40 cellular contexts compared by ENCODE assay signal in genomic region chr5:3284506-3284905, GRCh38.
"Had no signal": no experiment of that assay in that cellular context is flagged by ENCODE, and none has a peak within 500 bp of the region (broad histone marks: within the 10 kb centered on the region; RNA-seq: fewer than 3 reads in every experiment).

No MANE protein-coding gene starts in this region.

- FAIRE-seq: astrocyte, bronchial epithelial cell had no signal

- H3K36me3 Mint-ChIP-seq: activated naive CD4-positive, alpha-beta T cell treated with anti-CD3 and anti-CD28 coated beads, Interleukin-2, amount 10 ng/mL, durations not matched to agents 7 days and 5 days; activated naive CD4-positive, alpha-beta T cell treated with anti-CD3 and anti-CD28 coated beads, Interleukin-2, amount 50 U/mL, for 24 hours; activated naive CD4-positive, alpha-beta T cell treated with anti-CD3 and anti-CD28 coated beads, Interleukin-2, amount 50 U/mL, for 72 hours; activated naive CD8-positive, alpha-beta T cell; activated naive CD8-positive, alpha-beta T cell treated with anti-CD3 and anti-CD28 coated beads for 36 hours; activated naive CD8-positive, alpha-beta T cell treated with anti-CD3 and anti-CD28 coated beads, Interleukin-2, amount 10 ng/mL, durations not matched to agents 7 days and 5 days; brain had no signal

- H3K27ac ChIP-seq: adrenal gland, ascending aorta, body of pancreas, brain microvascular endothelial cell, breast epithelium, cardiac muscle cell had no signal

- H3K27me3 Mint-ChIP-seq: activated naive CD4-positive, alpha-beta T cell treated with anti-CD3 and anti-CD28 coated beads, Interleukin-2, amount 10 ng/mL, durations not matched to agents 7 days and 5 days; activated naive CD8-positive, alpha-beta T cell treated with anti-CD3 and anti-CD28 coated beads, Interleukin-2, amount 10 ng/mL, durations not matched to agents 7 days and 5 days; activated T-helper 17 cell treated with anti-CD3 and anti-CD28 coated beads, Interleukin-2, amount 50 U/mL, for 72 hours; central memory CD8-positive, alpha-beta T cell had no signal

- H3K4me3 Mint-ChIP-seq: activated naive CD4-positive, alpha-beta T cell treated with anti-CD3 and anti-CD28 coated beads for 36 hours; activated naive CD4-positive, alpha-beta T cell treated with anti-CD3 and anti-CD28 coated beads, Interleukin-2, amount 10 ng/mL, durations not matched to agents 7 days and 5 days; activated naive CD4-positive, alpha-beta T cell treated with anti-CD3 and anti-CD28 coated beads, Interleukin-2, amount 50 U/mL, for 24 hours; activated naive CD8-positive, alpha-beta T cell; activated naive CD8-positive, alpha-beta T cell treated with anti-CD3 and anti-CD28 coated beads for 36 hours; activated naive CD8-positive, alpha-beta T cell treated with anti-CD3 and anti-CD28 coated beads, Interleukin-2, amount 10 ng/mL, durations not matched to agents 7 days and 5 days; activated naive CD8-positive, alpha-beta T cell treated with anti-CD3 and anti-CD28 coated beads, Interleukin-2, amount 50 U/mL, for 24 hours; activated T-cell treated with anti-CD3 and anti-CD28 coated beads, Interleukin-2, amount 50 U/mL, for 24 hours; activated T-cell treated with anti-CD3 and anti-CD28 coated beads, Interleukin-2, amount 50 U/mL, for 4 hours; activated T-cell treated with anti-CD3 and anti-CD28 coated beads, Interleukin-2, amount 50 U/mL, for 72 hours; activated T-helper 1 cell treated with anti-CD3 and anti-CD28 coated beads, Interleukin-12 subunit alpha, Interleukin-12 subunit beta, Interleukin-2, Interleukin-4 antibody, amounts not matched to agents 30 ng/mL and 10 ng/mL and 1 ng/mL, durations not matched to agents 14 hours and 24 hours and 36 hours; activated T-helper 17 cell treated with anti-CD3 and anti-CD28 coated beads, Interleukin-2, amount 50 U/mL, for 72 hours; brain; central memory CD8-positive, alpha-beta T cell had no signal

- H3K36me3 ChIP-seq: adrenal gland, ascending aorta, brain microvascular endothelial cell, breast epithelium, cardiac muscle cell had no signal

- DNase-seq: activated effector memory CD4-positive, alpha-beta T cell treated with anti-CD3 and anti-CD28 coated beads, Interleukin-2, amount 50 U/mL, for 16 hours; activated effector memory CD4-positive, alpha-beta T cell treated with Interleukin-2 at 50 U/mL for 16 hours; activated gamma-delta T cell; activated gamma-delta T cell treated with Interleukin-2 at 50 U/mL for 16 hours; activated naive CD4-positive, alpha-beta T cell; activated naive CD4-positive, alpha-beta T cell treated with anti-CD3 and anti-CD28 coated beads for 36 hours; activated naive CD4-positive, alpha-beta T cell treated with anti-CD3 and anti-CD28 coated beads, Interleukin-2, amount 10 ng/mL, durations not matched to agents 7 days and 5 days; activated naive CD4-positive, alpha-beta T cell treated with anti-CD3 and anti-CD28 coated beads, Interleukin-2, amount 50 U/mL, for 16 hours; activated naive CD4-positive, alpha-beta T cell treated with Interleukin-2 at 50 U/mL for 16 hours; activated naive CD8-positive, alpha-beta T cell treated with anti-CD3 and anti-CD28 coated beads for 36 hours; activated naive CD8-positive, alpha-beta T cell treated with anti-CD3 and anti-CD28 coated beads, Interleukin-2, amount 10 ng/mL, durations not matched to agents 7 days and 5 days; activated naive CD8-positive, alpha-beta T cell treated with anti-CD3 and anti-CD28 coated beads, Interleukin-2, amount 50 U/mL, for 24 hours; activated T-cell treated with anti-CD3 and anti-CD28 coated beads, Interleukin-2, amount 50 U/mL, for 1 hour; activated T-cell treated with anti-CD3 and anti-CD28 coated beads, Interleukin-2, amount 50 U/mL, for 24 hours; activated T-cell treated with anti-CD3 and anti-CD28 coated beads, Interleukin-2, amount 50 U/mL, for 4 hours; activated T-cell treated with anti-CD3 and anti-CD28 coated beads, Interleukin-2, amount 50 U/mL, for 48 hours; activated T-cell treated with anti-CD3 and anti-CD28 coated beads, Interleukin-2, amount 50 U/mL, for 72 hours; adrenal gland; amniotic stem cell; amygdala; anterior cingulate cortex; aorta; body of pancreas; brain microvascular endothelial cell; caudate nucleus; central memory CD4-positive, alpha-beta T cell; cerebellar nuclear complex had no signal

- H3K4me1 Mint-ChIP-seq: activated naive CD4-positive, alpha-beta T cell treated with anti-CD3 and anti-CD28 coated beads, Interleukin-2, amount 10 ng/mL, durations not matched to agents 7 days and 5 days; activated naive CD4-positive, alpha-beta T cell treated with anti-CD3 and anti-CD28 coated beads, Interleukin-2, amount 50 U/mL, for 24 hours; activated naive CD8-positive, alpha-beta T cell treated with anti-CD3 and anti-CD28 coated beads for 36 hours; activated naive CD8-positive, alpha-beta T cell treated with anti-CD3 and anti-CD28 coated beads, Interleukin-2, amount 10 ng/mL, durations not matched to agents 7 days and 5 days; activated naive CD8-positive, alpha-beta T cell treated with anti-CD3 and anti-CD28 coated beads, Interleukin-2, amount 50 U/mL, for 24 hours; activated T-helper 17 cell treated with anti-CD3 and anti-CD28 coated beads, Interleukin-2, amount 50 U/mL, for 72 hours; central memory CD8-positive, alpha-beta T cell had no signal

- H3K27ac Mint-ChIP-seq: activated naive CD4-positive, alpha-beta T cell treated with anti-CD3 and anti-CD28 coated beads for 36 hours; activated naive CD4-positive, alpha-beta T cell treated with anti-CD3 and anti-CD28 coated beads, Interleukin-2, amount 10 ng/mL, durations not matched to agents 7 days and 5 days; activated naive CD4-positive, alpha-beta T cell treated with anti-CD3 and anti-CD28 coated beads, Interleukin-2, amount 50 U/mL, for 24 hours; activated naive CD4-positive, alpha-beta T cell treated with anti-CD3 and anti-CD28 coated beads, Interleukin-2, amount 50 U/mL, for 72 hours; activated naive CD8-positive, alpha-beta T cell; activated naive CD8-positive, alpha-beta T cell treated with anti-CD3 and anti-CD28 coated beads for 36 hours; activated naive CD8-positive, alpha-beta T cell treated with anti-CD3 and anti-CD28 coated beads, Interleukin-2, amount 10 ng/mL, durations not matched to agents 7 days and 5 days; activated naive CD8-positive, alpha-beta T cell treated with anti-CD3 and anti-CD28 coated beads, Interleukin-2, amount 50 U/mL, for 24 hours; activated T-cell treated with anti-CD3 and anti-CD28 coated beads, Interleukin-2, amount 50 U/mL, for 24 hours; activated T-cell treated with anti-CD3 and anti-CD28 coated beads, Interleukin-2, amount 50 U/mL, for 72 hours; activated T-helper 1 cell treated with anti-CD3 and anti-CD28 coated beads, Interleukin-12 subunit alpha, Interleukin-12 subunit beta, Interleukin-2, Interleukin-4 antibody, amounts not matched to agents 30 ng/mL and 10 ng/mL and 1 ng/mL, durations not matched to agents 14 hours and 24 hours and 36 hours; activated T-helper 17 cell treated with anti-CD3 and anti-CD28 coated beads, Interleukin-2, amount 50 U/mL, for 72 hours; activated T-helper 2 cell treated with anti-CD3 and anti-CD28 coated beads, Interferon-gamma antibody, Interleukin-2, Interleukin-4, amounts not matched to agents 10 μg/mL and 5 μg/mL and 100 μg/mL, durations not matched to agents 14 hours and 24 hours and 36 hours had no signal

- H3K9me3 Mint-ChIP-seq: activated naive CD4-positive, alpha-beta T cell treated with anti-CD3 and anti-CD28 coated beads for 36 hours; activated naive CD4-positive, alpha-beta T cell treated with anti-CD3 and anti-CD28 coated beads, Interleukin-2, amount 50 U/mL, for 24 hours; activated T-cell treated with anti-CD3 and anti-CD28 coated beads, Interleukin-2, amount 50 U/mL, for 24 hours; activated T-cell treated with anti-CD3 and anti-CD28 coated beads, Interleukin-2, amount 50 U/mL, for 4 hours had no signal

- H3K9me3 ChIP-seq: adrenal gland, ascending aorta, body of pancreas, breast epithelium had no signal

- H3K4me3 ChIP-seq: adrenal gland, ascending aorta, body of pancreas, breast epithelium, cardiac muscle cell had no signal

- ATAC-seq: activated naive CD4-positive, alpha-beta T cell treated with anti-CD3 and anti-CD28 coated beads, Interleukin-2, amount 50 U/mL, for 72 hours; activated naive CD8-positive, alpha-beta T cell treated with anti-CD3 and anti-CD28 coated beads, Interleukin-2, amount 50 U/mL, for 24 hours; activated T-cell treated with anti-CD3 and anti-CD28 coated beads, Interleukin-2, amount 50 U/mL, for 4 hours; activated T-cell treated with anti-CD3 and anti-CD28 coated beads, Interleukin-2, amount 50 U/mL, for 72 hours; activated T-helper 17 cell treated with anti-CD3 and anti-CD28 coated beads, Interleukin-2, amount 50 U/mL, for 72 hours; body of pancreas had no signal

- H3K27me3 ChIP-seq: adrenal gland, ascending aorta, body of pancreas, brain microvascular endothelial cell, breast epithelium, cardiac muscle cell had no signal

- H3K4me1 ChIP-seq: adrenal gland, ascending aorta, body of pancreas, breast epithelium had no signal
